ENCODE assay signal across 21 cellular contexts in the genomic region with DNA sequence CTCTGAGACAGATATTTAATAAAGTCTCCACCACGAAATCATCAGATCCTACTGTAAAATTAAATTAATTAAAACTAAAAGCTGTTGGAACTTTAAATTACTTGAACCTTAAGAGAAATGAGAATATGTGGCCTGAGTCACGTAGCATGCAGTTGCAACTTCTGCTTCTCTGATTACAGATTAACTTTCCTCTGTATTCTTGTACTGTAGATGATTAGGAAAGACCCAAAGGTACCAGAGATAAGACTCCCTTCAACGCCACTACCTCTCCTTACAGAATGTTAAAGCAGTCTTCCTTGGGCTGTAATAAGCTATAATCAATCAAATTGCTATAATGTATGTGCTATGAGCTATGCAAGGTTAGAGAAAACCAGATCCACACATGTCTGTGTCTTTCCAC. TPM values are rescaled to one million over a fixed set of nuclear protein-coding genes. Genes with fewer than 3 reads are reported as not detected.
A peak's percentile ranks its signal among the peaks of the same experiment; 100 is the strongest.
DNase-seq lines count a peak whose midpoint lies in the region; ATAC-seq and FAIRE-seq lines count a peak whose summit lies in the region.
"Had no signal": no experiment of that assay in that cellular context is flagged by ENCODE, and none has a peak within 500 bp of the region (broad histone marks: within the 10 kb centered on the region; RNA-seq: fewer than 3 reads in every experiment).

No MANE protein-coding gene starts in this region.

- peak; percentile 65 for ATAC-seq in GM18498 (IDR thresholded peaks at IDR 0.05; ENCODE audit: unreplicated experiment)
- ATAC-seq in GM19452 (IDR thresholded peaks at IDR 0.05; ENCODE audit: unreplicated experiment), result peak; percentile 59
- ATAC-seq in HG03196 (IDR thresholded peaks at IDR 0.05; ENCODE audit: unreplicated experiment), result peak; percentile 82
- ATAC-seq: CD8-positive, alpha-beta T cell; foreskin keratinocyte; right cardiac atrium; Right ventricle myocardium inferior; stimulated activated memory B cell treated with anti-CD40 and anti-IgM and Interleukin-4, amounts not matched to agents 10 μg/mL and 1 μg/mL and 100 μg/mL, for 72 hours; T-helper 17 cell had no signal

- intact Hi-C loops in cardiac septum (cut with DNase I), result no loop called here

- peak; percentile 10 for FAIRE-seq in colon (lab: Jason Lieb, UNC)
- FAIRE-seq: urothelium cell line had no signal

- DNase-seq in NCI-H524 treated with DMSO at 0.1 percent for 48 hours (lab: John Stamatoyannopoulos, UW), result no peak
- DNase-seq in MV-4-11 (lab: John Stamatoyannopoulos, UW), result no peak
- DNase-seq in stimulated activated naive CD4-positive, alpha-beta T cell treated with Interleukin-2 at 50 U/mL for 16 hours (lab: John Stamatoyannopoulos, UW), result no peak
- DNase-seq in cardiac septum (ENCODE audit: low spot score), result no peak
- DNase-seq: activated CD4-positive, alpha-beta T cell treated with anti-CD3 and anti-CD28 coated beads, Interleukin-2, amount 10 ng/mL, durations not matched to agents 24 days and 14 days; CD8-positive, alpha-beta T cell; EL; endodermal cell; foreskin keratinocyte; HFFc6; NCI-H187 treated with DMSO at 0.1 percent for 48 hours; right cardiac atrium; stimulated activated CD4-positive, alpha-beta T cell treated with anti-CD3 and anti-CD28 coated beads, Interleukin-4, amount 100 ng/mL, for 1 hour; T-helper 17 cell had no signal

RNA-seq across cellular contexts. Expression of gene FAM13A, which starts 47.9 kb away (rescaled TPM):
- total RNA-seq in cardiac septum, result 6.6 TPM
